Comparison of ENCODE assay signal across 29 cellular contexts in the genomic region with DNA sequence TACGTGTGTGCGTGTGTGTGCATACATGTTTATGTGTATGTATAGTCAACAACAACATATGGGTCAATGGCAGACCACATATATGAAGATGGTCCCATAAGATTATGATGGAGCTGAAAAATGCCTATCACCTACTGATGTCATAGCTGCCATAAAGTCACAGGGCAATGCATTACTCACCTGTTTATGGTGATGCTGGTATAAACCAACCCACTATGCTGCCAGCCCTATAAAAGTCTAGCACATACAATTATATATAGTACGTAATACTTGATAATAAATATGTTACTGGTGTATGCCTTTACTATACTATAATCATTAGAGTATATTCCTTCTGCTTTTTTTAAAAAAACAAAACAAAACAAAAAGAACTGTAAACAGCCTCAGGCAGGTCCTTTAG.
"Had no signal": no experiment of that assay in that cellular context is flagged by ENCODE, and none has a peak within 500 bp of the region (broad histone marks: within the 10 kb centered on the region; RNA-seq: fewer than 3 reads in every experiment).

No MANE protein-coding gene starts in this region.

- H3K4me1 ChIP-seq: ascending aorta had no signal

- H3K27ac ChIP-seq: ascending aorta, cardiac muscle cell, VCaP had no signal

- ATAC-seq: activated CD8-positive, alpha-beta T cell treated with anti-CD3 and anti-CD28 coated beads for 36 hours; activated naive CD8-positive, alpha-beta T cell treated with anti-CD3 and anti-CD28 coated beads, Interleukin-2, amount 50 U/mL, for 24 hours had no signal

- H3K36me3 ChIP-seq: ascending aorta, cardiac muscle cell had no signal

- H3K9me3 ChIP-seq: ascending aorta had no signal

- H3K27me3 ChIP-seq: ascending aorta, cardiac muscle cell had no signal

- DNase-seq: activated B cell treated with CpG ODN at 0.5 μM for 24 hours; activated CD4-positive, alpha-beta memory T cell treated with anti-CD3 and anti-CD28 coated beads for 36 hours; activated CD4-positive, alpha-beta T cell treated with anti-CD3 and anti-CD28 coated beads for 4 hours; activated CD4-positive, alpha-beta T cell treated with anti-CD3 and anti-CD28 coated beads, Interleukin-2, amount 10 ng/mL, durations not matched to agents 24 days and 14 days; activated CD4-positive, alpha-beta T cell treated with anti-CD3 and anti-CD28 coated beads, Interleukin-2, amount 50 U/mL, for 1 hour; activated CD4-positive, alpha-beta T cell treated with anti-CD3 and anti-CD28 coated beads, Interleukin-2, amount 50 U/mL, for 4 hours; activated CD4-positive, CD25-positive, alpha-beta regulatory T cell treated with anti-CD3 and anti-CD28 coated beads, Interleukin-2, amount 50 U/mL, for 72 hours; activated CD8-positive, alpha-beta memory T cell treated with anti-CD3 and anti-CD28 coated beads, Interleukin-2, amount 50 U/mL, for 4 hours; activated CD8-positive, alpha-beta T cell treated with anti-CD3 and anti-CD28 coated beads for 36 hours; activated effector memory CD4-positive, alpha-beta T cell treated with Interleukin-2 at 50 U/mL for 16 hours; activated gamma-delta T cell; activated naive CD4-positive, alpha-beta T cell treated with anti-CD3 and anti-CD28 coated beads, Interleukin-2, amount 10 ng/mL, durations not matched to agents 7 days and 5 days; activated naive CD4-positive, alpha-beta T cell treated with Interleukin-2 at 50 U/mL for 16 hours; activated naive CD8-positive, alpha-beta T cell treated with anti-CD3 and anti-CD28 coated beads, Interleukin-2, amount 10 ng/mL, durations not matched to agents 7 days and 5 days; activated naive CD8-positive, alpha-beta T cell treated with anti-CD3 and anti-CD28 coated beads, Interleukin-2, amount 50 U/mL, for 24 hours; activated T-cell treated with anti-CD3 and anti-CD28 coated beads, Interleukin-2, amount 50 U/mL, for 24 hours; activated T-cell treated with anti-CD3 and anti-CD28 coated beads, Interleukin-2, amount 50 U/mL, for 48 hours; amygdala; anterior cingulate cortex; caudate nucleus; cerebellar nuclear complex; T-helper 1 cell; T-helper 2 cell; T-helper 9 cell had no signal

- FAIRE-seq: bronchial epithelial cell, TTC549 had no signal

- H3K4me3 ChIP-seq: ascending aorta, cardiac muscle cell had no signal
